Comparison of ENCODE assay signal across 14 cellular contexts in genomic region chr3:122642935-122643334, GRCh38. TPM values are rescaled to one million over a fixed set of nuclear protein-coding genes. Genes with fewer than 3 reads are reported as not detected.
DNase-seq lines count a peak whose midpoint lies in the region; ATAC-seq and TF ChIP-seq lines count a peak whose summit lies in the region.
"Had no signal": no experiment of that assay in that cellular context is flagged by ENCODE, and none has a peak within 500 bp of the region (broad histone marks: within the 10 kb centered on the region; RNA-seq: fewer than 3 reads in every experiment).

No MANE protein-coding gene starts in this region.

- CTCF ChIA-PET in activated naive CD4-positive, alpha-beta T cell treated with anti-CD3 and anti-CD28 coated beads, Interleukin-2, amount 10 ng/mL, durations not matched to agents 7 days and 5 days (lab: Charles Lee), result interaction anchor here (1.3 kb wide), 1 partner anchor 37 kb away, joined by 5 read pairs; no protein-coding TSS in a partner anchor
- CTCF ChIA-PET in IMR-90 (lab: Yijun Ruan, JAX), result no interaction called here

- no peak for TF ChIP-seq CTCF in IMR-90 (conservative IDR thresholded peaks at IDR 0.05; ENCODE audit: low read depth, low read length)

- intact Hi-C loops in IMR-90 (cut with micrococcal nuclease), result loop anchor here (5.0 kb wide), 1 partner anchor 56 kb away; no protein-coding TSS in a partner anchor

- peak overlapping the region; percentile 16 for H3K4me3 Mint-ChIP-seq in activated naive CD4-positive, alpha-beta T cell treated with anti-CD3 and anti-CD28 coated beads, Interleukin-2, amount 10 ng/mL, durations not matched to agents 7 days and 5 days
- H3K4me3 Mint-ChIP-seq: stimulated activated memory B cell treated with anti-CD40 and anti-IgM and Interleukin-4, amounts not matched to agents 10 μg/mL and 1 μg/mL and 100 μg/mL, for 72 hours had no signal

- H3K27ac Mint-ChIP-seq in activated naive CD4-positive, alpha-beta T cell treated with anti-CD3 and anti-CD28 coated beads, Interleukin-2, amount 10 ng/mL, durations not matched to agents 7 days and 5 days, result peak overlapping the region; percentile 90
- H3K27ac Mint-ChIP-seq: stimulated activated memory B cell treated with anti-CD40 and anti-IgM and Interleukin-4, amounts not matched to agents 10 μg/mL and 1 μg/mL and 100 μg/mL, for 72 hours had no signal

- H2AK9ac ChIP-seq in IMR-90 (replicated peaks; ENCODE audit: low read depth, low read length, poor library complexity), result no peak overlapping the region

- TF ChIP-seq RAD21 in IMR-90 (IDR thresholded peaks at IDR 0.05; ENCODE audit: low read length), result no peak

- no peak overlapping the region for H2BK5ac ChIP-seq in IMR-90 (ENCODE audit: low read depth, low read length, poor library complexity, severe bottlenecking)

- no peak overlapping the region for H4K91ac ChIP-seq in IMR-90 (ENCODE audit: insufficient read depth, low read depth, low read length)

- H2BK15ac ChIP-seq in IMR-90 (ENCODE audit: low read depth, low read length), result no peak overlapping the region

- ATAC-seq in HG02588 (IDR thresholded peaks at IDR 0.05; ENCODE audit: unreplicated experiment) (peak; percentile 76), IMR-90 (ENCODE audit: low read depth) (no peak), GM18517 (IDR thresholded peaks at IDR 0.05; ENCODE audit: unreplicated experiment) (no peak)
- peak; percentile 56 for ATAC-seq in stimulated activated naive CD8-positive, alpha-beta T cell treated with anti-CD3 and anti-CD28 coated beads, Interleukin-15, Interleukin-2, amounts not matched to agents 100 U/mL and 50 U/mL, for 24 hours
- ATAC-seq: Right ventricle myocardium inferior; stimulated activated memory B cell treated with anti-CD40 and anti-IgM and Interleukin-4, amounts not matched to agents 10 μg/mL and 1 μg/mL and 100 μg/mL, for 72 hours had no signal

- no peaks in the 10 kb centered on the region for H3K36me3 ChIP-seq in IMR-90 (ENCODE audit: control insufficient read depth, insufficient read depth, low read length)

- no CpG with 5 or more reads among the region's 2 CpGs for WGBS in IMR-90 (ENCODE audit: extremely low coverage in 2 of 2, insufficient read length in 1 of 2), 2 experiments

- H3K4ac ChIP-seq in IMR-90 (ENCODE audit: low read depth, low read length), result no peak overlapping the region

- no peak overlapping the region for H2BK120ac ChIP-seq in IMR-90 (ENCODE audit: low read depth, low read length)

- no TSS peak for BruUV-seq in IMR-90 (replicated peaks; lab: Mats Ljungman, UMichigan)

- H3K27me3 Mint-ChIP-seq in activated naive CD4-positive, alpha-beta T cell treated with anti-CD3 and anti-CD28 coated beads, Interleukin-2, amount 10 ng/mL, durations not matched to agents 7 days and 5 days, result peaks cover 4% of the 10 kb centered on the region
- H3K27me3 Mint-ChIP-seq: stimulated activated memory B cell treated with anti-CD40 and anti-IgM and Interleukin-4, amounts not matched to agents 10 μg/mL and 1 μg/mL and 100 μg/mL, for 72 hours had no signal

- no peak overlapping the region for H3K14ac ChIP-seq in IMR-90 (replicated peaks; ENCODE audit: low read depth, low read length)

- H3K79me1 ChIP-seq in IMR-90 (ENCODE audit: low read depth in 1 of 2, low read length in 2 of 2), result no peaks in the 10 kb centered on the region

- no peaks in the 10 kb centered on the region for H3K9me3 Mint-ChIP-seq in activated naive CD4-positive, alpha-beta T cell treated with anti-CD3 and anti-CD28 coated beads, Interleukin-2, amount 10 ng/mL, durations not matched to agents 7 days and 5 days
- H3K9me3 Mint-ChIP-seq: stimulated activated memory B cell treated with anti-CD40 and anti-IgM and Interleukin-4, amounts not matched to agents 10 μg/mL and 1 μg/mL and 100 μg/mL, for 72 hours had no signal

- H3K9ac ChIP-seq in IMR-90 (ENCODE audit: low read depth, low read length), result no peak overlapping the region

- no peak overlapping the region for H4K8ac ChIP-seq in IMR-90 (ENCODE audit: low read depth in 2 of 2, low read length in 2 of 2)

- no peaks in the 10 kb centered on the region for H3K9me1 ChIP-seq in IMR-90 (ENCODE audit: insufficient read depth, low read length)

- H3K4me2 ChIP-seq in IMR-90 (ENCODE audit: low read depth, low read length), result no peak overlapping the region
- H3K4me2 ChIP-seq: smooth muscle cell had no signal

- H3K4me1 Mint-ChIP-seq in activated naive CD4-positive, alpha-beta T cell treated with anti-CD3 and anti-CD28 coated beads, Interleukin-2, amount 10 ng/mL, durations not matched to agents 7 days and 5 days, result peaks cover 60% of the 10 kb centered on the region

- peaks cover 26% of the 10 kb centered on the region for H3K27me3 ChIP-seq in IMR-90 (ENCODE audit: control insufficient read depth, insufficient read depth, low read length)

- dilution Hi-C loops in IMR-90 (cut with HindIII; ENCODE audit: low sequenced_read_pairs, unreplicated experiment), result no loop called here

- no peak overlapping the region for H3K56ac ChIP-seq in IMR-90 (ENCODE audit: extremely low read depth, insufficient read depth, low read length)

- H3K27ac ChIP-seq in IMR-90 (ENCODE audit: insufficient read depth, low read length), result no peak overlapping the region
- H3K27ac ChIP-seq: epithelial cell of prostate had no signal

- in situ Hi-C loops in IMR-90 (cut with MboI; ENCODE audit: low sequenced_read_pairs), result no loop called here

- H2BK20ac ChIP-seq in IMR-90 (ENCODE audit: low read depth, low read length), result no peak overlapping the region

- no peaks in the 10 kb centered on the region for H3K9me3 ChIP-seq in IMR-90 (ENCODE audit: control insufficient read depth, insufficient read depth, low read length)

- no peak for TF ChIP-seq POLR2A in IMR-90 (IDR thresholded peaks at IDR 0.05; ENCODE audit: low read depth, low read length)

- peaks cover 2% of the 10 kb centered on the region; the same call in 1 of the 2 replicates for H3K4me1 ChIP-seq in IMR-90 (ENCODE audit: control insufficient read depth, insufficient read depth, low read length)

- no peak overlapping the region for H3K18ac ChIP-seq in IMR-90 (ENCODE audit: low read depth, low read length)

- no peak overlapping the region for H3K4me3 ChIP-seq in IMR-90 (ENCODE audit: insufficient read depth, low read depth, low read length)
- H3K4me3 ChIP-seq: smooth muscle cell had no signal

- H4K5ac ChIP-seq in IMR-90 (ENCODE audit: low read depth, low read length), result no peak overlapping the region

- no peak overlapping the region for H2AK5ac ChIP-seq in IMR-90 (ENCODE audit: low read depth, low read length)

- DNase-seq in activated naive CD4-positive, alpha-beta T cell treated with anti-CD3 and anti-CD28 coated beads, Interleukin-2, amount 10 ng/mL, durations not matched to agents 7 days and 5 days, result no peak
- DNase-seq in activated naive CD4-positive, alpha-beta T cell treated with anti-CD3 and anti-CD28 coated beads, Interleukin-2, amount 50 U/mL, for 16 hours, result no peak
- DNase-seq in IMR-90, result no peak
- DNase-seq in stimulated activated naive CD8-positive, alpha-beta T cell treated with anti-CD3 and anti-CD28 coated beads, Interleukin-15, Interleukin-2, amounts not matched to agents 100 U/mL and 50 U/mL, for 24 hours, result no peak
- no peak for DNase-seq in NCI-H82 (lab: John Stamatoyannopoulos, UW)
- no peak for DNase-seq in kidney glomerular epithelial cell (lab: John Stamatoyannopoulos, UW)
- DNase-seq: anterior cingulate cortex, NCI-H2081 had no signal

- H3K23ac ChIP-seq in IMR-90 (ENCODE audit: low read depth, low read length), result no peak overlapping the region

- H2AFZ ChIP-seq in IMR-90 (replicated peaks; ENCODE audit: low read length, poor library complexity), result no peak overlapping the region

- no peaks in the 10 kb centered on the region for H4K20me1 ChIP-seq in IMR-90 (ENCODE audit: insufficient read depth, low read length)

- peaks cover 36% of the 10 kb centered on the region for H3K36me3 Mint-ChIP-seq in activated naive CD4-positive, alpha-beta T cell treated with anti-CD3 and anti-CD28 coated beads, Interleukin-2, amount 10 ng/mL, durations not matched to agents 7 days and 5 days

- POLR2A ChIA-PET in IMR-90 (lab: Charles Lee; ENCODE audit: unreplicated experiment), result no interaction called here

TF ChIP-seq in IMR-90, 13 proteins besides CTCF, POLR2A, EP300 and RAD21:
- TF ChIP-seq CEBPB (IDR thresholded peaks at IDR 0.05; ENCODE audit: low read depth, low read length) (0 out of 2 replicates have a peak, but pooled peaks have one; percentile 19), ELK1 (IDR thresholded peaks at IDR 0.05; ENCODE audit: borderline replicate concordance, low read depth, low read length) (no peak)

RNA-seq across cellular contexts. Expression of gene PARP14, which starts 37.7 kb away (rescaled TPM):
- total RNA-seq in IMR-90 (2012; rRNA removed), result 23.1 and 28.6 TPM in 2 replicates
- 6.9 and 9.3 TPM in 2 replicates for polyA plus RNA-seq in IMR-90 (2012; rRNA removed)
- polyA plus RNA-seq in IMR-90 (2012; cell fraction: cytosol; rRNA removed), result 2.6 and 3.1 TPM in 2 replicates
- 9.3 and 38.5 TPM in 2 replicates for polyA plus RNA-seq in IMR-90 (2012; cell fraction: nucleus; rRNA removed; ENCODE audit: low replicate concordance)

Comparison
In these comparisons a context has a peak if more than half of its experiments do, and no peak if none do; other contexts are left out.
1. ATAC-seq: peak in HG02588 (single experiment) and stimulated activated naive CD8-positive, alpha-beta T cell treated with anti-CD3 and anti-CD28 coated beads, Interleukin-15, Interleukin-2, amounts not matched to agents 100 U/mL and 50 U/mL, for 24 hours (single experiment); none in IMR-90 (single experiment) and GM18517 (single experiment).